Comparison of ENCODE assay signal across 13 cellular contexts in genomic region chr11:2173150-2173693, GRCh38. TPM values are rescaled to one million over a fixed set of nuclear protein-coding genes. Genes with fewer than 3 reads are reported as not detected.
DNase-seq lines count a peak whose midpoint lies in the region; ATAC-seq, FAIRE-seq and TF ChIP-seq lines count a peak whose summit lies in the region.
"Had no signal": no experiment of that assay in that cellular context is flagged by ENCODE, and none has a peak within 500 bp of the region (broad histone marks: within the 10 kb centered on the region; RNA-seq: fewer than 3 reads in every experiment).

No MANE protein-coding gene starts in this region.

- no peak for ATAC-seq in activated CD4-positive, alpha-beta T cell treated with anti-CD3 and anti-CD28 coated beads for 36 hours
- no peak for ATAC-seq in sciatic nerve

- H4K20me1 ChIP-seq in H1 (replicated peaks in 1 of 2; ENCODE audit: control insufficient read depth in 1 of 2, insufficient read depth in 2 of 2, low read length in 2 of 2) = peaks cover 0 to 6% of the 10 kb centered on the region in 2 experiments

- H3K36me3 Mint-ChIP-seq in activated CD4-positive, alpha-beta T cell treated with anti-CD3 and anti-CD28 coated beads for 36 hours (ENCODE audit: low read depth) = no peaks in the 10 kb centered on the region
- no peaks in the 10 kb centered on the region for H3K36me3 Mint-ChIP-seq in activated CD4-positive, alpha-beta T cell treated with anti-CD3 and anti-CD28 coated beads, Interleukin-2, amount 10 ng/mL, durations not matched to agents 24 days and 14 days (ENCODE audit: low read depth)
- no peaks in the 10 kb centered on the region for H3K36me3 Mint-ChIP-seq in progenitor cell of endocrine pancreas (ENCODE audit: insufficient read depth)

- H4K5ac ChIP-seq in H1 (ENCODE audit: insufficient read length, low read depth, low read length) = no peak overlapping the region

- intact Hi-C loops in activated CD4-positive, alpha-beta T cell treated with anti-CD3 and anti-CD28 coated beads for 36 hours (cut with DNase I, micrococcal nuclease) = no loop called here
- intact Hi-C loops in activated CD4-positive, alpha-beta T cell treated with anti-CD3 and anti-CD28 coated beads, Interleukin-2, amount 10 ng/mL, durations not matched to agents 24 days and 14 days (cut with micrococcal nuclease) = no loop called here
- intact Hi-C loops in sciatic nerve (cut with DNase I) = no loop called here

- no peak overlapping the region for H2AFZ ChIP-seq in H1 (ENCODE audit: low read length)

- TF ChIP-seq POLR2A in NB4 (IDR thresholded peaks at IDR 0.05; ENCODE audit: extremely low read depth, insufficient read length) (no peak), H1 (IDR thresholded peaks at IDR 0.05; ENCODE audit: control extremely low read depth in 1 of 2, low read depth in 2 of 2, low read length in 2 of 2) (no peak)

- H3K4me1 ChIP-seq in H1 (replicated peaks in 1 of 4; ENCODE audit: control insufficient read depth in 3 of 4, insufficient read depth in 4 of 4, low read length in 3 of 4) = peaks cover 0 to 3% (median 1%) of the 10 kb centered on the region in 4 experiments; a peak in 1 of 7 replicates

- TF ChIP-seq EP300 in H1 (IDR thresholded peaks at IDR 0.05; ENCODE audit: borderline replicate concordance in 1 of 2, low read depth in 2 of 2, low read length in 2 of 2) = no peak

- no peak overlapping the region for H3K4me3 Mint-ChIP-seq in activated CD4-positive, alpha-beta T cell treated with anti-CD3 and anti-CD28 coated beads for 36 hours
- H3K4me3 Mint-ChIP-seq in activated CD4-positive, alpha-beta T cell treated with anti-CD3 and anti-CD28 coated beads, Interleukin-2, amount 10 ng/mL, durations not matched to agents 24 days and 14 days = no peak overlapping the region
- no peak overlapping the region for H3K4me3 Mint-ChIP-seq in progenitor cell of endocrine pancreas (ENCODE audit: low read depth)

- no peak for FAIRE-seq in H1 (lab: Jason Lieb, UNC)
- no peak for FAIRE-seq in urothelium cell line (lab: Jason Lieb, UNC)
- FAIRE-seq: HTR-8/SVneo had no signal

- TF ChIP-seq RAD21 in H1 (IDR thresholded peaks at IDR 0.05 in 1 of 2, conservative IDR thresholded peaks at IDR 0.05 in 1 of 2; ENCODE audit: low read depth in 2 of 2, low read length in 2 of 2) = peak; percentile 45 to 49; a peak in 3 of 4 replicates

- no peak overlapping the region for H3K23ac ChIP-seq in H1 (ENCODE audit: insufficient read length)

- CTCF ChIA-PET in activated CD4-positive, alpha-beta T cell treated with anti-CD3 and anti-CD28 coated beads for 36 hours (lab: Charles Lee) = no interaction called here
- CTCF ChIA-PET in H1 (lab: Charles Lee; ENCODE audit: partially characterized antibody) = interaction anchor here (0.7 to 20.6 kb wide), 8 partner anchors 9 to 245 kb away, joined by 3 to 244 read pairs (median 5); partner anchors contain the start of gene INS

- H3K18ac ChIP-seq in H1 (ENCODE audit: extremely low read depth, low read length) = no peak overlapping the region

- H2BK15ac ChIP-seq in H1 (ENCODE audit: low read length) = no peak overlapping the region

- H3K4ac ChIP-seq in H1 (replicated peaks; ENCODE audit: insufficient read length, low read depth, low read length) = no peak overlapping the region

- no peak overlapping the region for H4K8ac ChIP-seq in H1 (ENCODE audit: extremely low read depth, insufficient read depth, low read length)

- no peak overlapping the region for H3K14ac ChIP-seq in H1 (ENCODE audit: insufficient read length)

- POLR2A ChIA-PET in activated CD4-positive, alpha-beta T cell treated with anti-CD3 and anti-CD28 coated beads for 36 hours (lab: Charles Lee) = no interaction called here
- POLR2A ChIA-PET in H1 (lab: Charles Lee; ENCODE audit: partially characterized antibody) = interaction anchor here (0.8 kb wide), 1 partner anchor 20 kb away, joined by 3 read pairs; no protein-coding TSS in a partner anchor

- H2BK5ac ChIP-seq in H1 (ENCODE audit: low read depth, low read length) = no peak overlapping the region

- H3K9me3 ChIP-seq in H1 (ENCODE audit: insufficient read depth in 2 of 2, low read depth in 1 of 2, low read length in 1 of 2) = no peaks in the 10 kb centered on the region

- no peaks in the 10 kb centered on the region for H3K23me2 ChIP-seq in H1 (ENCODE audit: low read depth, low read length)

- no peaks in the 10 kb centered on the region for H3K79me2 ChIP-seq in H1 (ENCODE audit: control insufficient read depth in 1 of 2, insufficient read depth in 2 of 2, low read length in 2 of 2)

- no peak overlapping the region for H3K56ac ChIP-seq in H1 (replicated peaks; ENCODE audit: insufficient read length, low read depth, low read length)

- H3K9me3 Mint-ChIP-seq in activated CD4-positive, alpha-beta T cell treated with anti-CD3 and anti-CD28 coated beads for 36 hours (ENCODE audit: low read depth) = no peaks in the 10 kb centered on the region
- no peaks in the 10 kb centered on the region for H3K9me3 Mint-ChIP-seq in activated CD4-positive, alpha-beta T cell treated with anti-CD3 and anti-CD28 coated beads, Interleukin-2, amount 10 ng/mL, durations not matched to agents 24 days and 14 days
- no peaks in the 10 kb centered on the region for H3K9me3 Mint-ChIP-seq in progenitor cell of endocrine pancreas (ENCODE audit: low read depth)

- no peaks in the 10 kb centered on the region for H3K4me1 Mint-ChIP-seq in activated CD4-positive, alpha-beta T cell treated with anti-CD3 and anti-CD28 coated beads for 36 hours
- no peaks in the 10 kb centered on the region for H3K4me1 Mint-ChIP-seq in activated CD4-positive, alpha-beta T cell treated with anti-CD3 and anti-CD28 coated beads, Interleukin-2, amount 10 ng/mL, durations not matched to agents 24 days and 14 days
- H3K4me1 Mint-ChIP-seq in progenitor cell of endocrine pancreas (ENCODE audit: low read depth) = no peaks in the 10 kb centered on the region

- no peaks in the 10 kb centered on the region; a peak in 1 of 8 replicates for H3K36me3 ChIP-seq in H1 (ENCODE audit: control insufficient read depth in 2 of 4, insufficient read depth in 4 of 4, low read length in 3 of 4)

- no peak overlapping the region; the same call in 1 of the 2 replicates for H2BK12ac ChIP-seq in H1 (ENCODE audit: low read depth, low read length)

- DNase-seq in activated CD4-positive, alpha-beta T cell treated with anti-CD3 and anti-CD28 coated beads for 36 hours = peak; percentile 48
- no peak for DNase-seq in activated CD4-positive, alpha-beta T cell treated with anti-CD3 and anti-CD28 coated beads, Interleukin-2, amount 10 ng/mL, durations not matched to agents 24 days and 14 days
- DNase-seq in NB4 (ENCODE audit: low read depth) (no peak), H1 (ENCODE audit: low read depth in 1 of 2, low spot score in 2 of 2) (peak in 1 of 2 experiments; percentile 79), progenitor cell of endocrine pancreas (ENCODE audit: low spot score, unreplicated experiment) (no peak), HK-2 (ENCODE audit: unreplicated experiment) (no peak), urothelium cell line (ENCODE audit: low spot score) (no peak), sciatic nerve (ENCODE audit: low spot score) (no peak)
- DNase-seq: ACHN, kidney glomerular epithelial cell, NCI-H2171 had no signal

- no peaks in the 10 kb centered on the region for H3K27me3 ChIP-seq in H1 (replicated peaks in 1 of 4; ENCODE audit: control insufficient read depth in 3 of 4, extremely low read depth in 1 of 4, insufficient read depth in 3 of 4, low read length in 3 of 4)

- no peak overlapping the region for H2BK20ac ChIP-seq in H1 (ENCODE audit: low read length)

- H3K27me3 Mint-ChIP-seq in activated CD4-positive, alpha-beta T cell treated with anti-CD3 and anti-CD28 coated beads for 36 hours = no peaks in the 10 kb centered on the region
- H3K27me3 Mint-ChIP-seq in activated CD4-positive, alpha-beta T cell treated with anti-CD3 and anti-CD28 coated beads, Interleukin-2, amount 10 ng/mL, durations not matched to agents 24 days and 14 days = no peaks in the 10 kb centered on the region
- H3K27me3 Mint-ChIP-seq in progenitor cell of endocrine pancreas = peaks cover 6% of the 10 kb centered on the region

- no peak overlapping the region for H3K4me2 ChIP-seq in H1 (ENCODE audit: insufficient read depth in 1 of 2, low read depth in 2 of 2, low read length in 2 of 2)

- H4K91ac ChIP-seq in H1 (replicated peaks; ENCODE audit: insufficient read length, low read length) = no peak overlapping the region

- 71% methylated on average over 16 of the region's 16 CpGs; no CpG with 5 or more reads in 1 of the 2 experiments for WGBS in H1 (ENCODE audit: extremely low coverage in 1 of 2, insufficient coverage in 1 of 2, insufficient read length in 1 of 2, insufficient replicate concordance in 2 of 2, low coverage in 1 of 2, low lambda C conversion rate in 2 of 2, missing lambda C conversion rate in 1 of 2), 2 experiments

- TF ChIP-seq CTCF in NB4 (IDR thresholded peaks at IDR 0.05; ENCODE audit: low read depth, low read length) (peak; percentile 67), H1 (IDR thresholded peaks at IDR 0.05; ENCODE audit: control extremely low read depth in 1 of 3, insufficient read depth in 1 of 3, low read depth in 1 of 3, low read length in 3 of 3) (peak in 2 of 3 experiments; percentile 58 to 82; a peak in 3 of 4 replicates), progenitor cell of endocrine pancreas (IDR thresholded peaks at IDR 0.05; ENCODE audit: unreplicated experiment) (peak; percentile 41)

- H3K27ac ChIP-seq in H1 (ENCODE audit: low read depth, low read length) = no peak overlapping the region
- H3K27ac ChIP-seq: epithelial cell of prostate had no signal

- no peaks in the 10 kb centered on the region for H3K79me1 ChIP-seq in H1 (ENCODE audit: low read depth, low read length)

- no peak overlapping the region for H3K9ac ChIP-seq in H1 (replicated peaks in 1 of 4; ENCODE audit: extremely low read depth in 1 of 4, low read depth in 3 of 4, low read length in 3 of 4)

- H3K4me3 ChIP-seq in NB4 (ENCODE audit: low read depth, low read length) = no peak overlapping the region
- no peak overlapping the region for H3K4me3 ChIP-seq in H1 (ENCODE audit: extremely low read depth in 1 of 4, insufficient read depth in 2 of 4, low read depth in 3 of 4, low read length in 4 of 4)

- H2AK5ac ChIP-seq in H1 (ENCODE audit: low read depth, low read length) = no peak overlapping the region

- H3K27ac Mint-ChIP-seq in activated CD4-positive, alpha-beta T cell treated with anti-CD3 and anti-CD28 coated beads for 36 hours = no peak overlapping the region
- H3K27ac Mint-ChIP-seq in activated CD4-positive, alpha-beta T cell treated with anti-CD3 and anti-CD28 coated beads, Interleukin-2, amount 10 ng/mL, durations not matched to agents 24 days and 14 days = no peak overlapping the region
- peak overlapping the region; percentile 56 for H3K27ac Mint-ChIP-seq in progenitor cell of endocrine pancreas

- no peak overlapping the region for H2BK120ac ChIP-seq in H1 (replicated peaks; ENCODE audit: low read depth, low read length)

RNA-seq across cellular contexts. Expression of gene TH, which starts 1.6 kb away (rescaled TPM):
- not detected for total RNA-seq in activated CD4-positive, alpha-beta T cell treated with anti-CD3 and anti-CD28 coated beads for 36 hours
- total RNA-seq in activated CD4-positive, alpha-beta T cell treated with anti-CD3 and anti-CD28 coated beads, Interleukin-2, amount 10 ng/mL, durations not matched to agents 24 days and 14 days = not detected in 2 replicates
- total RNA-seq in H1 (2021; fragmentation: NEBNext Ultra II Directional; extraction: Animal tissue kit (Norgen Biotek cat#: 25700)) = not detected in 2 replicates
- polyA plus RNA-seq in H1 (2011; rRNA removed) = 0.09 and 0.16 TPM in 2 replicates
- 0.09 TPM for polyA plus RNA-seq in H1 (2011; cell fraction: cytosol; rRNA removed)
- polyA plus RNA-seq in H1 (2011; cell fraction: nucleus; rRNA removed) = 0.11 TPM
- 0.11 TPM in 1 of 4 replicates, not detected in the others for polyA plus RNA-seq in H1 (2012, experiment 1 of 2)
- polyA plus RNA-seq in H1 (2012, experiment 2 of 2) = not detected
- not detected for polyA plus RNA-seq in H1 (2013, experiment 1 of 2)
- not detected for polyA plus RNA-seq in H1 (2013, experiment 2 of 2)
- not detected in 2 replicates for polyA minus RNA-seq in H1 (2011; rRNA and poly(A)+ RNA removed)
- not detected for polyA minus RNA-seq in H1 (2011; cell fraction: cytosol; rRNA and poly(A)+ RNA removed)
- polyA minus RNA-seq in H1 (2011; cell fraction: nucleus; rRNA and poly(A)+ RNA removed) = not detected
- total RNA-seq in progenitor cell of endocrine pancreas (0.53 and 1.1 TPM in 2 replicates), sciatic nerve (0.36 TPM)

RNA-seq across cellular contexts. Expression of gene INS, which starts 12.2 kb away (rescaled TPM):
- total RNA-seq in activated CD4-positive, alpha-beta T cell treated with anti-CD3 and anti-CD28 coated beads for 36 hours = not detected
- not detected in 2 replicates for total RNA-seq in activated CD4-positive, alpha-beta T cell treated with anti-CD3 and anti-CD28 coated beads, Interleukin-2, amount 10 ng/mL, durations not matched to agents 24 days and 14 days
- not detected in 2 replicates for total RNA-seq in H1 (2021; fragmentation: NEBNext Ultra II Directional; extraction: Animal tissue kit (Norgen Biotek cat#: 25700))
- not detected in 2 replicates for polyA plus RNA-seq in H1 (2011; rRNA removed)
- polyA plus RNA-seq in H1 (2011; cell fraction: cytosol; rRNA removed) = not detected
- polyA plus RNA-seq in H1 (2011; cell fraction: nucleus; rRNA removed) = not detected
- polyA plus RNA-seq in H1 (2012, experiment 1 of 2) = not detected in 4 replicates
- polyA plus RNA-seq in H1 (2012, experiment 2 of 2) = not detected
- polyA plus RNA-seq in H1 (2013, experiment 1 of 2) = not detected
- not detected for polyA plus RNA-seq in H1 (2013, experiment 2 of 2)
- not detected in 2 replicates for polyA minus RNA-seq in H1 (2011; rRNA and poly(A)+ RNA removed)
- not detected for polyA minus RNA-seq in H1 (2011; cell fraction: cytosol; rRNA and poly(A)+ RNA removed)
- polyA minus RNA-seq in H1 (2011; cell fraction: nucleus; rRNA and poly(A)+ RNA removed) = not detected
- total RNA-seq in progenitor cell of endocrine pancreas (68.7 and 75.2 TPM in 2 replicates), sciatic nerve (1.5 TPM)

RNA-seq across cellular contexts. Expression of gene IGF2, which starts 34.0 kb away (rescaled TPM):
- total RNA-seq in activated CD4-positive, alpha-beta T cell treated with anti-CD3 and anti-CD28 coated beads for 36 hours = 1 to 10 TPM; 8.6 to 9.2 TPM
- 0.45 and 1.1 TPM in 2 replicates for total RNA-seq in activated CD4-positive, alpha-beta T cell treated with anti-CD3 and anti-CD28 coated beads, Interleukin-2, amount 10 ng/mL, durations not matched to agents 24 days and 14 days
- 1.3 and 1.5 TPM in 2 replicates for total RNA-seq in H1 (2021; fragmentation: NEBNext Ultra II Directional; extraction: Animal tissue kit (Norgen Biotek cat#: 25700))
- polyA plus RNA-seq in H1 (2011; rRNA removed) = 0.74 and 2.0 TPM in 2 replicates
- polyA plus RNA-seq in H1 (2011; cell fraction: cytosol; rRNA removed) = 1.1 TPM
- polyA plus RNA-seq in H1 (2011; cell fraction: nucleus; rRNA removed) = 0.37 TPM
- polyA plus RNA-seq in H1 (2012, experiment 1 of 2) = 1.6 to 3.2 TPM (median 2.7 TPM) in 4 replicates
- 1.00 TPM for polyA plus RNA-seq in H1 (2012, experiment 2 of 2)
- polyA plus RNA-seq in H1 (2013, experiment 1 of 2) = 2.0 TPM
- polyA plus RNA-seq in H1 (2013, experiment 2 of 2) = 2.6 TPM
- polyA minus RNA-seq in H1 (2011; rRNA and poly(A)+ RNA removed) = 0.20 and 0.57 TPM in 2 replicates
- 0.88 TPM for polyA minus RNA-seq in H1 (2011; cell fraction: cytosol; rRNA and poly(A)+ RNA removed)
- 0.70 TPM for polyA minus RNA-seq in H1 (2011; cell fraction: nucleus; rRNA and poly(A)+ RNA removed)
- total RNA-seq in progenitor cell of endocrine pancreas (4,678 and 5,100 TPM in 2 replicates), sciatic nerve (473 TPM)

Comparison
In these comparisons a context has a peak if more than half of its experiments do, and no peak if none do; other contexts are left out.
1. RNA of gene INS, which starts 12.2 kb away (total RNA-seq): 68.7 to 75.2 TPM in progenitor cell of endocrine pancreas; 1.5 TPM in sciatic nerve (single experiment), not detected in activated CD4-positive, alpha-beta T cell treated with anti-CD3 and anti-CD28 coated beads for 36 hours, not detected in activated CD4-positive, alpha-beta T cell treated with anti-CD3 and anti-CD28 coated beads, Interleukin-2, amount 10 ng/mL, durations not matched to agents 24 days and 14 days and not detected in H1; every median in the first group is over 10 times any median in the second.
2. RNA of gene IGF2, which starts 34.0 kb away (total RNA-seq): 4,678 to 5,100 TPM in progenitor cell of endocrine pancreas and 473 TPM in sciatic nerve (single experiment); 8.6 to 9.2 TPM in activated CD4-positive, alpha-beta T cell treated with anti-CD3 and anti-CD28 coated beads for 36 hours, 1.3 to 1.5 TPM in H1 and 0.45 to 1.1 TPM in activated CD4-positive, alpha-beta T cell treated with anti-CD3 and anti-CD28 coated beads, Interleukin-2, amount 10 ng/mL, durations not matched to agents 24 days and 14 days; every median in the first group is over 10 times any median in the second.
3. Peak in every context shown above with its lines, with median percentiles within 50 percentile points of each other: CTCF ChIP-seq.